ENCODE assay signal across 1 cellular context in the genomic region with DNA sequence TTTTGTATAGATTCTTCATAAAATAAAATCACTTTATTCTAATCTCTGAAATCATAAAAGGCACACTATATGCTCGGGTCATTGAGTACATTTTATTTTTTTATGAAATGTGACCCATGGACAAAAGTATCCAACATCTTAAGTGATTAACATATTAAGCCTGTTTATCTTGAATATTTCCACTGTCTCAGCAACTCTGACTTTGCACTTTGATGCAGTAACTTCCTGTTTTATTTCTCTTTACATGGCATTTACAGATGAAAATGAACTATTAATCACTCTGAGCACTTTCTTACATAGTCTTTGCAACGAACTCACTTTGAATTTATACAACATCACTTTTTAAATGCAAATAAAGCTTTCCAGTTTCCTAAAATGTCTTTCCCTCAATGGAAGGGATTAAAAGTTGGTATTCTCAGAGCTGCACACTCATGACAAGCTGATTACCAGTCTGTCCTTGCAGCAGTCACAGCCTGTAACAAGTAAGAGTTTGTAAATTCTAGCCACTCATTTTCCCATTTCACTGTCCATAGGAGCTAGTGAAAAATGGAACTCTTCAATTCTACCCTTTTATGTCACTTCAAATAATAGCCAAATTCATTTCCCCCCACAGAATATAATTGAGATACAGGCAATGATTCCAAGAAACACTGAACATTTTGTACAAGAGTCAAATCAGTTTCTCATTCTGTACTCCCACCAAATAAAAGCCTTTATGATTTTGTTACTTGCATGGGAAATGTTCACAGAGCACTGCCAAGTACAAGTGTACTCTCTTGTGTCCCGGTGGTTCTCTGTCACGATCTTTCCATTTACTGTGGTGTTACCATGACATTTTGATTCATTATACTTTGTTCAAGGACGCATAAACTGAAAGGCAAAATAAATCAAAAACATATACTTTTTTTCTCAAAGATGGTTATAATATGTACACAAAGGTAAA.
TF ChIP-seq lines count a peak whose summit lies in the region.

No MANE protein-coding gene starts in this region.

TF ChIP-seq in IMR-90, 13 proteins besides CTCF, POLR2A, EP300 and RAD21 (continued from another document):
- TF ChIP-seq USF2 (IDR thresholded peaks at IDR 0.05; ENCODE audit: low read depth, low read length) = no peak
- no peak for TF ChIP-seq CEBPB (IDR thresholded peaks at IDR 0.05; ENCODE audit: low read depth, low read length)
- no peak for TF ChIP-seq RCOR1 (IDR thresholded peaks at IDR 0.05; ENCODE audit: insufficient replicate concordance, low read length)
